30 cellular contexts compared by ENCODE assay signal in the genomic region with DNA sequence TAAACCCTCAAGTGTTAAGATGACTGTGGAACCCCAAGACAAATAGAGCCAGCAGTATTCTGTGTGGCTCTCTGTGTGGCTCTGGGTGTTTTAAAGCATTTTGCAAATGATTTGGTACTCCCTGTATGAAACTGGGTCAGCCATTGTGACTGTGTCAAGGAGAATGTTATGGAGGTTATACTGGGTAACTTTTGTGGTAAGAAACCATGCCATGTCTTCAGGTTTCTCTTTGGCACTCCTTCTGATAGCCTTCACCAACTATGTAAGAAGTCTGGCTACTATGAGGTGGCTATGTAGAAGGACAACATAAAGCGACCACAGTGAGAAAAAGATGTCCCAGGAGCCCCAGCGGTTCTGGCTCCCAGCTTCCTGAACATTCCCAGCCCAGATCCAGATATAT.
"Had no signal": no experiment of that assay in that cellular context is flagged by ENCODE, and none has a peak within 500 bp of the region (broad histone marks: within the 10 kb centered on the region; RNA-seq: fewer than 3 reads in every experiment).

No MANE protein-coding gene starts in this region.

- H3K36me3 ChIP-seq: adrenal gland, colonic mucosa, gastroesophageal sphincter had no signal

- H3K4me1 Mint-ChIP-seq: activated CD4-positive, alpha-beta T cell treated with anti-CD3 and anti-CD28 coated beads for 36 hours; activated CD4-positive, alpha-beta T cell treated with anti-CD3 and anti-CD28 coated beads, Interleukin-2, amount 10 ng/mL, durations not matched to agents 24 days and 14 days; activated CD8-positive, alpha-beta memory T cell treated with anti-CD3 and anti-CD28 coated beads, Interleukin-2, amount 10 ng/mL, durations not matched to agents 7 days and 5 days; activated naive CD4-positive, alpha-beta T cell treated with anti-CD3 and anti-CD28 coated beads, Interleukin-2, amount 50 U/mL, for 24 hours; activated naive CD8-positive, alpha-beta T cell treated with anti-CD3 and anti-CD28 coated beads for 36 hours; activated naive CD8-positive, alpha-beta T cell treated with anti-CD3 and anti-CD28 coated beads, Interleukin-2, amount 50 U/mL, for 24 hours had no signal

- H3K4me1 ChIP-seq: adrenal gland, colonic mucosa, foreskin keratinocyte had no signal

- DNase-seq: activated CD4-positive, alpha-beta memory T cell treated with anti-CD3 and anti-CD28 coated beads for 36 hours; activated CD4-positive, alpha-beta T cell treated with anti-CD3 and anti-CD28 coated beads for 36 hours; activated CD4-positive, alpha-beta T cell treated with anti-CD3 and anti-CD28 coated beads, Interleukin-2, amount 10 ng/mL, durations not matched to agents 24 days and 14 days; activated CD4-positive, CD25-positive, alpha-beta regulatory T cell; activated CD4-positive, CD25-positive, alpha-beta regulatory T cell treated with anti-CD3 and anti-CD28 coated beads, Interleukin-2, amount 50 U/mL, for 72 hours; activated CD8-positive, alpha-beta memory T cell treated with anti-CD3 and anti-CD28 coated beads, Interleukin-2, amount 10 ng/mL, durations not matched to agents 7 days and 5 days; activated CD8-positive, alpha-beta memory T cell treated with anti-CD3 and anti-CD28 coated beads, Interleukin-2, amount 50 U/mL, for 4 hours; activated CD8-positive, alpha-beta T cell treated with anti-CD3 and anti-CD28 coated beads, Interleukin-2, amount 10 ng/mL, durations not matched to agents 7 days and 5 days; activated effector memory CD4-positive, alpha-beta T cell treated with anti-CD3 and anti-CD28 coated beads, Interleukin-2, amount 50 U/mL, for 16 hours; activated naive CD4-positive, alpha-beta T cell treated with anti-CD3 and anti-CD28 coated beads for 36 hours; activated naive CD8-positive, alpha-beta T cell treated with anti-CD3 and anti-CD28 coated beads for 36 hours; activated naive CD8-positive, alpha-beta T cell treated with anti-CD3 and anti-CD28 coated beads, Interleukin-2, amount 50 U/mL, for 24 hours; activated T-cell treated with anti-CD3 and anti-CD28 coated beads, Interleukin-2, amount 50 U/mL, for 1 hour; activated T-cell treated with anti-CD3 and anti-CD28 coated beads, Interleukin-2, amount 50 U/mL, for 48 hours; adrenal gland; amygdala; aorta; body of pancreas; caudate nucleus; colonic mucosa; dorsolateral prefrontal cortex; effector memory CD4-positive, alpha-beta T cell; endodermal cell; foreskin keratinocyte; T-helper 2 cell had no signal

- H3K27ac ChIP-seq: adrenal gland, body of pancreas, colonic mucosa, dorsolateral prefrontal cortex, foreskin keratinocyte, gastroesophageal sphincter had no signal

- H3K9me3 ChIP-seq: adrenal gland, body of pancreas, colonic mucosa, gastroesophageal sphincter had no signal

- H3K27me3 ChIP-seq: adrenal gland, body of pancreas, colonic mucosa, dorsolateral prefrontal cortex, foreskin keratinocyte, gastroesophageal sphincter had no signal

- H3K27ac Mint-ChIP-seq: activated CD4-positive, alpha-beta memory T cell treated with anti-CD3 and anti-CD28 coated beads for 36 hours; activated CD4-positive, alpha-beta T cell treated with anti-CD3 and anti-CD28 coated beads for 36 hours; activated CD4-positive, alpha-beta T cell treated with anti-CD3 and anti-CD28 coated beads, Interleukin-2, amount 10 ng/mL, durations not matched to agents 24 days and 14 days; activated CD8-positive, alpha-beta memory T cell treated with anti-CD3 and anti-CD28 coated beads, Interleukin-2, amount 10 ng/mL, durations not matched to agents 7 days and 5 days; activated CD8-positive, alpha-beta T cell treated with anti-CD3 and anti-CD28 coated beads, Interleukin-2, amount 10 ng/mL, durations not matched to agents 7 days and 5 days; activated naive CD4-positive, alpha-beta T cell treated with anti-CD3 and anti-CD28 coated beads for 36 hours; activated naive CD4-positive, alpha-beta T cell treated with anti-CD3 and anti-CD28 coated beads, Interleukin-2, amount 50 U/mL, for 24 hours; activated naive CD8-positive, alpha-beta T cell treated with anti-CD3 and anti-CD28 coated beads for 36 hours; activated naive CD8-positive, alpha-beta T cell treated with anti-CD3 and anti-CD28 coated beads, Interleukin-2, amount 50 U/mL, for 24 hours; activated T-helper 1 cell treated with anti-CD3 and anti-CD28 coated beads, Interleukin-12 subunit alpha, Interleukin-12 subunit beta, Interleukin-2, Interleukin-4 antibody, amounts not matched to agents 30 ng/mL and 10 ng/mL and 1 ng/mL, durations not matched to agents 14 hours and 24 hours and 36 hours; activated T-helper 2 cell treated with anti-CD3 and anti-CD28 coated beads, Interferon-gamma antibody, Interleukin-2, Interleukin-4, amounts not matched to agents 10 μg/mL and 5 μg/mL and 100 μg/mL, durations not matched to agents 14 hours and 24 hours and 36 hours; dendritic cell treated with granulocyte-macrophage colony-stimulating factor and Interleukin-4, amounts not matched to agents 40 ng/mL and 50 ng/mL, for 4 days; endodermal cell had no signal

- H3K4me3 ChIP-seq: adrenal gland, body of pancreas, colonic mucosa, dorsolateral prefrontal cortex, gastroesophageal sphincter had no signal

- H3K36me3 Mint-ChIP-seq: activated CD4-positive, alpha-beta memory T cell treated with anti-CD3 and anti-CD28 coated beads for 36 hours; activated CD8-positive, alpha-beta memory T cell treated with anti-CD3 and anti-CD28 coated beads, Interleukin-2, amount 10 ng/mL, durations not matched to agents 7 days and 5 days; activated naive CD4-positive, alpha-beta T cell treated with anti-CD3 and anti-CD28 coated beads, Interleukin-2, amount 50 U/mL, for 24 hours; activated naive CD8-positive, alpha-beta T cell treated with anti-CD3 and anti-CD28 coated beads for 36 hours had no signal

- H3K4me3 Mint-ChIP-seq: activated CD4-positive, alpha-beta memory T cell treated with anti-CD3 and anti-CD28 coated beads for 36 hours; activated CD4-positive, alpha-beta T cell treated with anti-CD3 and anti-CD28 coated beads for 36 hours; activated CD4-positive, alpha-beta T cell treated with anti-CD3 and anti-CD28 coated beads, Interleukin-2, amount 10 ng/mL, durations not matched to agents 24 days and 14 days; activated CD8-positive, alpha-beta memory T cell treated with anti-CD3 and anti-CD28 coated beads, Interleukin-2, amount 10 ng/mL, durations not matched to agents 7 days and 5 days; activated CD8-positive, alpha-beta T cell treated with anti-CD3 and anti-CD28 coated beads, Interleukin-2, amount 10 ng/mL, durations not matched to agents 7 days and 5 days; activated naive CD4-positive, alpha-beta T cell treated with anti-CD3 and anti-CD28 coated beads for 36 hours; activated naive CD4-positive, alpha-beta T cell treated with anti-CD3 and anti-CD28 coated beads, Interleukin-2, amount 50 U/mL, for 24 hours; activated naive CD8-positive, alpha-beta T cell treated with anti-CD3 and anti-CD28 coated beads for 36 hours; activated naive CD8-positive, alpha-beta T cell treated with anti-CD3 and anti-CD28 coated beads, Interleukin-2, amount 50 U/mL, for 24 hours; activated T-helper 1 cell treated with anti-CD3 and anti-CD28 coated beads, Interleukin-12 subunit alpha, Interleukin-12 subunit beta, Interleukin-2, Interleukin-4 antibody, amounts not matched to agents 30 ng/mL and 10 ng/mL and 1 ng/mL, durations not matched to agents 14 hours and 24 hours and 36 hours; dendritic cell treated with granulocyte-macrophage colony-stimulating factor and Interleukin-4, amounts not matched to agents 40 ng/mL and 50 ng/mL, for 4 days; endodermal cell had no signal

- H3K9me3 Mint-ChIP-seq: activated CD4-positive, alpha-beta T cell treated with anti-CD3 and anti-CD28 coated beads, Interleukin-2, amount 10 ng/mL, durations not matched to agents 24 days and 14 days; activated naive CD8-positive, alpha-beta T cell treated with anti-CD3 and anti-CD28 coated beads, Interleukin-2, amount 50 U/mL, for 24 hours; activated T-helper 1 cell treated with anti-CD3 and anti-CD28 coated beads, Interleukin-12 subunit alpha, Interleukin-12 subunit beta, Interleukin-2, Interleukin-4 antibody, amounts not matched to agents 30 ng/mL and 10 ng/mL and 1 ng/mL, durations not matched to agents 14 hours and 24 hours and 36 hours; activated T-helper 2 cell treated with anti-CD3 and anti-CD28 coated beads, Interferon-gamma antibody, Interleukin-2, Interleukin-4, amounts not matched to agents 10 μg/mL and 5 μg/mL and 100 μg/mL, durations not matched to agents 14 hours and 24 hours and 36 hours; dendritic cell treated with granulocyte-macrophage colony-stimulating factor and Interleukin-4, amounts not matched to agents 40 ng/mL and 50 ng/mL, for 4 days had no signal

- H3K27me3 Mint-ChIP-seq: activated CD8-positive, alpha-beta memory T cell treated with anti-CD3 and anti-CD28 coated beads, Interleukin-2, amount 10 ng/mL, durations not matched to agents 7 days and 5 days; activated naive CD4-positive, alpha-beta T cell treated with anti-CD3 and anti-CD28 coated beads, Interleukin-2, amount 50 U/mL, for 24 hours; activated naive CD8-positive, alpha-beta T cell treated with anti-CD3 and anti-CD28 coated beads, Interleukin-2, amount 50 U/mL, for 24 hours; dendritic cell treated with granulocyte-macrophage colony-stimulating factor and Interleukin-4, amounts not matched to agents 40 ng/mL and 50 ng/mL, for 4 days had no signal
